1 cellular context compared by ENCODE assay signal in the genomic region with DNA sequence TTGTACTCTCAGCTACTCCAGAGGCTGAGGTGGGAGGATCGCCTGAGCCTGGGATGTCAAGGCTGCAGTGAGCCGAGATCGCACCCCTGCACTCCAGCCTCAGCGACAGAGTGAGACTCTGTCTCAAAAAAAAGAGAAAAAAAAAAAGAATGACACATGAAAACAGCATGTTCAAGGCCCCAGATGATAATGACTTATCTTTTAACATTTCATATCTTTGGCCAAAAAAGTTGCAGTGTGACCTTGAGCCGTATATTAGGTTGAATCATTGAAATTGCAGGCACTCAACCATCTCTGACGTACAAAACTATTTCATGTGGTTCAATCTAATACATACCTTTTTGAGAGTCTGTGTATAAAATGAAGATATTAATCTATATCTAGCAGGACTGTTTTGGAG.
A peak's percentile ranks its signal among the peaks of the same experiment; 100 is the strongest.
TF ChIP-seq lines count a peak whose summit lies in the region.

No MANE protein-coding gene starts in this region.

TF ChIP-seq in K562, 482 proteins besides CTCF, POLR2A, EP300 and RAD21 (continued from another document and continues in another):
- TF ChIP-seq, protein P1, sequence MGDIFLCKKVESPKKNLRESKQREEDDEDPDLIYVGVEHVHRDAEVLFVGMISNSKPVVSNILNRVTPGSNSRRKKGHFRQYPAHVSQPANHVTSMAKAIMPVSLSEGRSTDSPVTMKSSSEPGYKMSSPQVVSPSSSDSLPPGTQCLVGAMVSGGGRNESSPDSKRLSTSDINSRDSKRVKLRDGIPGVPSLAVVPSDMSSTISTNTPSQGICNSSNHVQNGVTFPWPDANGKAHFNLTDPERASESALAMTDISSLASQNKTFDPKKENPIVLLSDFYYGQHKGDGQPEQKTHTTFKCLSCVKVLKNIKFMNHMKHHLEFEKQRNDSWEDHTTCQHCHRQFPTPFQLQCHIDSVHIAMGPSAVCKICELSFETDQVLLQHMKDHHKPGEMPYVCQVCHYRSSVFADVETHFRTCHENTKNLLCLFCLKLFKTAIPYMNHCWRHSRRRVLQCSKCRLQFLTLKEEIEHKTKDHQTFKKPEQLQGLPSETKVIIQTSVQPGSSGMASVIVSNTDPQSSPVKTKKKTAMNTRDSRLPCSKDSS (IDR thresholded peaks at IDR 0.05; ENCODE audit: low read depth, partially characterized antibody): no peak
- TF ChIP-seq ZNF717 (CRISPR knock-in tag; IDR thresholded peaks at IDR 0.05): no peak
- no peak for TF ChIP-seq GTF2F1 (IDR thresholded peaks at IDR 0.05; ENCODE audit: low read depth, low read length)
- no peak for TF ChIP-seq ZNF431 (CRISPR knock-in tag; IDR thresholded peaks at IDR 0.05)
- TF ChIP-seq SRSF7 (optimal IDR thresholded peaks at IDR 0.05; ENCODE audit: low read depth, low read length): no peak
- 0 out of 2 replicates have a peak, but pooled peaks have one; percentile 30 for TF ChIP-seq ZEB2 (IDR thresholded peaks at IDR 0.05)
- TF ChIP-seq MCM3 (IDR thresholded peaks at IDR 0.05): no peak
- TF ChIP-seq TAF15 (IDR thresholded peaks at IDR 0.05; ENCODE audit: low read depth, low read length): no peak
- TF ChIP-seq TAL1 (IDR thresholded peaks at IDR 0.05): no peak
- peak; percentile 57; the same call in 1 of the 2 replicates for TF ChIP-seq SMARCA4 (IDR thresholded peaks at IDR 0.05)
- no peak for TF ChIP-seq CHCHD3 (CRISPR knock-in tag; IDR thresholded peaks at IDR 0.05)
- no peak for TF ChIP-seq TBL1XR1 (IDR thresholded peaks at IDR 0.05; ENCODE audit: low read length in 2 of 2)
- TF ChIP-seq, protein P2, sequence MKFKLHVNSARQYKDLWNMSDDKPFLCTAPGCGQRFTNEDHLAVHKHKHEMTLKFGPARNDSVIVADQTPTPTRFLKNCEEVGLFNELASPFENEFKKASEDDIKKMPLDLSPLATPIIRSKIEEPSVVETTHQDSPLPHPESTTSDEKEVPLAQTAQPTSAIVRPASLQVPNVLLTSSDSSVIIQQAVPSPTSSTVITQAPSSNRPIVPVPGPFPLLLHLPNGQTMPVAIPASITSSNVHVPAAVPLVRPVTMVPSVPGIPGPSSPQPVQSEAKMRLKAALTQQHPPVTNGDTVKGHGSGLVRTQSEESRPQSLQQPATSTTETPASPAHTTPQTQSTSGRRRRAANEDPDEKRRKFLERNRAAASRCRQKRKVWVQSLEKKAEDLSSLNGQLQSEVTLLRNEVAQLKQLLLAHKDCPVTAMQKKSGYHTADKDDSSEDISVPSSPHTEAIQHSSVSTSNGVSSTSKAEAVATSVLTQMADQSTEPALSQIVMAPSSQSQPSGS (CRISPR knock-in tag; IDR thresholded peaks at IDR 0.05): no peak
- no peak for TF ChIP-seq ZZZ3 (IDR thresholded peaks at IDR 0.05)
- TF ChIP-seq, protein P3, sequence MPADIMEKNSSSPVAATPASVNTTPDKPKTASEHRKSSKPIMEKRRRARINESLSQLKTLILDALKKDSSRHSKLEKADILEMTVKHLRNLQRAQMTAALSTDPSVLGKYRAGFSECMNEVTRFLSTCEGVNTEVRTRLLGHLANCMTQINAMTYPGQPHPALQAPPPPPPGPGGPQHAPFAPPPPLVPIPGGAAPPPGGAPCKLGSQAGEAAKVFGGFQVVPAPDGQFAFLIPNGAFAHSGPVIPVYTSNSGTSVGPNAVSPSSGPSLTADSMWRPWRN (IDR thresholded peaks at IDR 0.05; ENCODE audit: low read depth): no peak
- no peak for TF ChIP-seq ZKSCAN1 (IDR thresholded peaks at IDR 0.05; ENCODE audit: low read depth, low read length)
- TF ChIP-seq ZBTB7A (IDR thresholded peaks at IDR 0.05; ENCODE audit: borderline replicate concordance, control insufficient read depth, low read depth, low read length): no peak
- TF ChIP-seq CBFA2T2 (conservative IDR thresholded peaks at IDR 0.05): peak; percentile 20; the same call in 1 of the 2 replicates
- TF ChIP-seq ZNF282 (CRISPR knock-in tag; IDR thresholded peaks at IDR 0.05): no peak
- 0 out of 2 replicates have a peak, but pooled peaks have one; percentile 15 for TF ChIP-seq CTBP1 (IDR thresholded peaks at IDR 0.05; ENCODE audit: borderline replicate concordance)
- TF ChIP-seq, protein P4, sequence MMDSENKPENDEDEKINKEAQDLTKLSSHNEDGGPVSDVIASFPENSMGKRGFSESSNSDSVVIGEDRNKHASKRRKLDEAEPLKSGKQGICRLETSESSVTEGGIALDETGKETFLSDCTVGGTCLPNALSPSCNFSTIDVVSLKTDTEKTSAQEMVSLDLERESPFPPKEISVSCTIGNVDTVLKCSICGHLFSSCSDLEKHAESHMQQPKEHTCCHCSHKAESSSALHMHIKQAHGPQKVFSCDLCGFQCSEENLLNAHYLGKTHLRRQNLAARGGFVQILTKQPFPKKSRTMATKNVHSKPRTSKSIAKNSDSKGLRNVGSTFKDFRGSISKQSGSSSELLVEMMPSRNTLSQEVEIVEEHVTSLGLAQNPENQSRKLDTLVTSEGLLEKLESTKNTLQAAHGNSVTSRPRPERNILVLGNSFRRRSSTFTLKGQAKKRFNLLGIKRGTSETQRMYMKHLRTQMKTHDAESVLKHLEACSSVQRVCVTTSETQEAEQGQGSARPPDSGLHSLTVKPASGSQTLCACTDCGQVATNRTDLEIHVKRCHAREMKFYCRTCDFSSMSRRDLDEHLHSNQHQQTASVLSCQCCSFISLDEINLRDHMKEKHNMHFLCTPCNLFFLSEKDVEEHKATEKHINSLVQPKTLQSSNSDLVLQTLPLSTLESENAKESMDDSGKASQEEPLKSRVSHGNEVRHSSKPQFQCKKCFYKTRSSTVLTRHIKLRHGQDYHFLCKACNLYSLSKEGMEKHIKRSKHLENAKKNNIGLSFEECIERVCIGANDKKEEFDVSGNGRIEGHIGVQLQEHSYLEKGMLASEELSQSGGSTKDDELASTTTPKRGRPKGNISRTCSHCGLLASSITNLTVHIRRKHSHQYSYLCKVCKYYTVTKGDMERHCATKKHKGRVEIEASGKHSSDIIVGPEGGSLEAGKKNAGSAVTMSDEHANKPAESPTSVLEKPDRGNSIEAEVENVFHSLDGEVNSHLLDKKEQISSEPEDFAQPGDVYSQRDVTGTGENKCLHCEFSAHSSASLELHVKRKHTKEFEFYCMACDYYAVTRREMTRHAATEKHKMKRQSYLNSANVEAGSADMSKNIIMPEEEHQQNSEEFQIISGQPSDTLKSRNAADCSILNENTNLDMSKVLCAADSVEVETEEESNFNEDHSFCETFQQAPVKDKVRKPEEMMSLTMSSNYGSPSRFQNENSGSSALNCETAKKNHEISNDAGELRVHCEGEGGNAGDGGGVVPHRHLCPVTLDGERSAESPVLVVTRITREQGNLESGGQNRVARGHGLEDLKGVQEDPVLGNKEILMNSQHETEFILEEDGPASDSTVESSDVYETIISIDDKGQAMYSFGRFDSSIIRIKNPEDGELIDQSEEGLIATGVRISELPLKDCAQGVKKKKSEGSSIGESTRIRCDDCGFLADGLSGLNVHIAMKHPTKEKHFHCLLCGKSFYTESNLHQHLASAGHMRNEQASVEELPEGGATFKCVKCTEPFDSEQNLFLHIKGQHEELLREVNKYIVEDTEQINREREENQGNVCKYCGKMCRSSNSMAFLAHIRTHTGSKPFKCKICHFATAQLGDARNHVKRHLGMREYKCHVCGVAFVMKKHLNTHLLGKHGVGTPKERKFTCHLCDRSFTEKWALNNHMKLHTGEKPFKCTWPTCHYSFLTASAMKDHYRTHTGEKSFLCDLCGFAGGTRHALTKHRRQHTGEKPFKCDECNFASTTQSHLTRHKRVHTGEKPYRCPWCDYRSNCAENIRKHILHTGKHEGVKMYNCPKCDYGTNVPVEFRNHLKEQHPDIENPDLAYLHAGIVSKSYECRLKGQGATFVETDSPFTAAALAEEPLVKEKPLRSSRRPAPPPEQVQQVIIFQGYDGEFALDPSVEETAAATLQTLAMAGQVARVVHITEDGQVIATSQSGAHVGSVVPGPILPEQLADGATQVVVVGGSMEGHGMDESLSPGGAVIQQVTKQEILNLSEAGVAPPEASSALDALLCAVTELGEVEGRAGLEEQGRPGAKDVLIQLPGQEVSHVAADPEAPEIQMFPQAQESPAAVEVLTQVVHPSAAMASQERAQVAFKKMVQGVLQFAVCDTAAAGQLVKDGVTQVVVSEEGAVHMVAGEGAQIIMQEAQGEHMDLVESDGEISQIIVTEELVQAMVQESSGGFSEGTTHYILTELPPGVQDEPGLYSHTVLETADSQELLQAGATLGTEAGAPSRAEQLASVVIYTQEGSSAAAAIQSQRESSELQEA (IDR thresholded peaks at IDR 0.05; ENCODE audit: low read depth): no peak
- no peak for TF ChIP-seq FUS (optimal IDR thresholded peaks at IDR 0.05; ENCODE audit: low read depth, low read length)
- TF ChIP-seq KAT8 (IDR thresholded peaks at IDR 0.05; ENCODE audit: low read depth): no peak
- TF ChIP-seq SAP30 (IDR thresholded peaks at IDR 0.05; ENCODE audit: borderline replicate concordance, insufficient read depth, low read depth, low read length, poor library complexity, severe bottlenecking): no peak
- no peak for TF ChIP-seq CSDE1 (IDR thresholded peaks at IDR 0.05)
- peak; percentile 85 for TF ChIP-seq ESRRA (IDR thresholded peaks at IDR 0.05; ENCODE audit: borderline replicate concordance, low read depth)
- TF ChIP-seq SUPT5H (IDR thresholded peaks at IDR 0.05): no peak
- no peak for TF ChIP-seq NRF1 (conservative IDR thresholded peaks at IDR 0.05 in 1 of 2, IDR thresholded peaks at IDR 0.05 in 1 of 2)
- TF ChIP-seq PTBP1 (IDR thresholded peaks at IDR 0.05; ENCODE audit: low read depth, low read length): no peak
- TF ChIP-seq, protein P5, sequence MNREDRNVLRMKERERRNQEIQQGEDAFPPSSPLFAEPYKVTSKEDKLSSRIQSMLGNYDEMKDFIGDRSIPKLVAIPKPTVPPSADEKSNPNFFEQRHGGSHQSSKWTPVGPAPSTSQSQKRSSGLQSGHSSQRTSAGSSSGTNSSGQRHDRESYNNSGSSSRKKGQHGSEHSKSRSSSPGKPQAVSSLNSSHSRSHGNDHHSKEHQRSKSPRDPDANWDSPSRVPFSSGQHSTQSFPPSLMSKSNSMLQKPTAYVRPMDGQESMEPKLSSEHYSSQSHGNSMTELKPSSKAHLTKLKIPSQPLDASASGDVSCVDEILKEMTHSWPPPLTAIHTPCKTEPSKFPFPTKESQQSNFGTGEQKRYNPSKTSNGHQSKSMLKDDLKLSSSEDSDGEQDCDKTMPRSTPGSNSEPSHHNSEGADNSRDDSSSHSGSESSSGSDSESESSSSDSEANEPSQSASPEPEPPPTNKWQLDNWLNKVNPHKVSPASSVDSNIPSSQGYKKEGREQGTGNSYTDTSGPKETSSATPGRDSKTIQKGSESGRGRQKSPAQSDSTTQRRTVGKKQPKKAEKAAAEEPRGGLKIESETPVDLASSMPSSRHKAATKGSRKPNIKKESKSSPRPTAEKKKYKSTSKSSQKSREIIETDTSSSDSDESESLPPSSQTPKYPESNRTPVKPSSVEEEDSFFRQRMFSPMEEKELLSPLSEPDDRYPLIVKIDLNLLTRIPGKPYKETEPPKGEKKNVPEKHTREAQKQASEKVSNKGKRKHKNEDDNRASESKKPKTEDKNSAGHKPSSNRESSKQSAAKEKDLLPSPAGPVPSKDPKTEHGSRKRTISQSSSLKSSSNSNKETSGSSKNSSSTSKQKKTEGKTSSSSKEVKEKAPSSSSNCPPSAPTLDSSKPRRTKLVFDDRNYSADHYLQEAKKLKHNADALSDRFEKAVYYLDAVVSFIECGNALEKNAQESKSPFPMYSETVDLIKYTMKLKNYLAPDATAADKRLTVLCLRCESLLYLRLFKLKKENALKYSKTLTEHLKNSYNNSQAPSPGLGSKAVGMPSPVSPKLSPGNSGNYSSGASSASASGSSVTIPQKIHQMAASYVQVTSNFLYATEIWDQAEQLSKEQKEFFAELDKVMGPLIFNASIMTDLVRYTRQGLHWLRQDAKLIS (CRISPR knock-in tag; IDR thresholded peaks at IDR 0.05): no peak
- no peak for TF ChIP-seq HOXB6 (CRISPR knock-in tag; IDR thresholded peaks at IDR 0.05; ENCODE audit: borderline replicate concordance)
- TF ChIP-seq, protein P6, sequence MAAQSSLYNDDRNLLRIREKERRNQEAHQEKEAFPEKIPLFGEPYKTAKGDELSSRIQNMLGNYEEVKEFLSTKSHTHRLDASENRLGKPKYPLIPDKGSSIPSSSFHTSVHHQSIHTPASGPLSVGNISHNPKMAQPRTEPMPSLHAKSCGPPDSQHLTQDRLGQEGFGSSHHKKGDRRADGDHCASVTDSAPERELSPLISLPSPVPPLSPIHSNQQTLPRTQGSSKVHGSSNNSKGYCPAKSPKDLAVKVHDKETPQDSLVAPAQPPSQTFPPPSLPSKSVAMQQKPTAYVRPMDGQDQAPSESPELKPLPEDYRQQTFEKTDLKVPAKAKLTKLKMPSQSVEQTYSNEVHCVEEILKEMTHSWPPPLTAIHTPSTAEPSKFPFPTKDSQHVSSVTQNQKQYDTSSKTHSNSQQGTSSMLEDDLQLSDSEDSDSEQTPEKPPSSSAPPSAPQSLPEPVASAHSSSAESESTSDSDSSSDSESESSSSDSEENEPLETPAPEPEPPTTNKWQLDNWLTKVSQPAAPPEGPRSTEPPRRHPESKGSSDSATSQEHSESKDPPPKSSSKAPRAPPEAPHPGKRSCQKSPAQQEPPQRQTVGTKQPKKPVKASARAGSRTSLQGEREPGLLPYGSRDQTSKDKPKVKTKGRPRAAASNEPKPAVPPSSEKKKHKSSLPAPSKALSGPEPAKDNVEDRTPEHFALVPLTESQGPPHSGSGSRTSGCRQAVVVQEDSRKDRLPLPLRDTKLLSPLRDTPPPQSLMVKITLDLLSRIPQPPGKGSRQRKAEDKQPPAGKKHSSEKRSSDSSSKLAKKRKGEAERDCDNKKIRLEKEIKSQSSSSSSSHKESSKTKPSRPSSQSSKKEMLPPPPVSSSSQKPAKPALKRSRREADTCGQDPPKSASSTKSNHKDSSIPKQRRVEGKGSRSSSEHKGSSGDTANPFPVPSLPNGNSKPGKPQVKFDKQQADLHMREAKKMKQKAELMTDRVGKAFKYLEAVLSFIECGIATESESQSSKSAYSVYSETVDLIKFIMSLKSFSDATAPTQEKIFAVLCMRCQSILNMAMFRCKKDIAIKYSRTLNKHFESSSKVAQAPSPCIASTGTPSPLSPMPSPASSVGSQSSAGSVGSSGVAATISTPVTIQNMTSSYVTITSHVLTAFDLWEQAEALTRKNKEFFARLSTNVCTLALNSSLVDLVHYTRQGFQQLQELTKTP (IDR thresholded peaks at IDR 0.05; ENCODE audit: low read depth in 1 of 2, partially characterized antibody in 2 of 2): no peak
- no peak for TF ChIP-seq TCF7L2 (IDR thresholded peaks at IDR 0.05; ENCODE audit: low read depth, low read length)
- TF ChIP-seq MAFF (IDR thresholded peaks at IDR 0.05; ENCODE audit: low read length): no peak
- no peak for TF ChIP-seq ATF1 (CRISPR knock-in tag; IDR thresholded peaks at IDR 0.05)
- TF ChIP-seq ATF1 (tag; IDR thresholded peaks at IDR 0.05): 0 out of 2 replicates have a peak, but pooled peaks have one; percentile 17
- TF ChIP-seq PURB (CRISPR knock-in tag; IDR thresholded peaks at IDR 0.05; ENCODE audit: low read depth): no peak
- no peak for TF ChIP-seq FOXJ2 (tag; IDR thresholded peaks at IDR 0.05)
- no peak for TF ChIP-seq CBX8 (IDR thresholded peaks at IDR 0.05; ENCODE audit: borderline replicate concordance, extremely low read depth, low read depth, low read length, poor library complexity, severe bottlenecking)
- TF ChIP-seq L3MBTL2 (IDR thresholded peaks at IDR 0.05): peak; percentile 23
- no peak for TF ChIP-seq MTF1 (CRISPR knock-in tag; IDR thresholded peaks at IDR 0.05; ENCODE audit: borderline replicate concordance)
- no peak for TF ChIP-seq GATA2 (CRISPR knock-in tag; IDR thresholded peaks at IDR 0.05)
- TF ChIP-seq, protein P7, sequence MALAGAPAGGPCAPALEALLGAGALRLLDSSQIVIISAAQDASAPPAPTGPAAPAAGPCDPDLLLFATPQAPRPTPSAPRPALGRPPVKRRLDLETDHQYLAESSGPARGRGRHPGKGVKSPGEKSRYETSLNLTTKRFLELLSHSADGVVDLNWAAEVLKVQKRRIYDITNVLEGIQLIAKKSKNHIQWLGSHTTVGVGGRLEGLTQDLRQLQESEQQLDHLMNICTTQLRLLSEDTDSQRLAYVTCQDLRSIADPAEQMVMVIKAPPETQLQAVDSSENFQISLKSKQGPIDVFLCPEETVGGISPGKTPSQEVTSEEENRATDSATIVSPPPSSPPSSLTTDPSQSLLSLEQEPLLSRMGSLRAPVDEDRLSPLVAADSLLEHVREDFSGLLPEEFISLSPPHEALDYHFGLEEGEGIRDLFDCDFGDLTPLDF (CRISPR knock-in tag; IDR thresholded peaks at IDR 0.05): no peak
